In genomic region chr2:33304032-33304864, GRCh38 we compare ENCODE assay signal across 23 cellular contexts.
DNase-seq lines count a peak whose midpoint lies in the region; ATAC-seq and TF ChIP-seq lines count a peak whose summit lies in the region.
"Had no signal": no experiment of that assay in that cellular context is flagged by ENCODE, and none has a peak within 500 bp of the region (broad histone marks: within the 10 kb centered on the region; RNA-seq: fewer than 3 reads in every experiment).

No MANE protein-coding gene starts in this region.

- H3K9me3 Mint-ChIP-seq in stimulated activated naive CD8-positive, alpha-beta T cell treated with anti-CD3 and anti-CD28 coated beads, Interleukin-15, amount 100 ng/mL, for 72 hours, result no peaks in the 10 kb centered on the region
- H3K9me3 Mint-ChIP-seq: activated naive CD4-positive, alpha-beta T cell treated with anti-CD3 and anti-CD28 coated beads, Interleukin-2, amount 50 U/mL, for 72 hours; CD4-positive, alpha-beta T cell; dendritic cell treated with granulocyte-macrophage colony-stimulating factor and Interleukin-4, amounts not matched to agents 40 ng/mL and 50 ng/mL, for 4 days; HFFc6; memory B cell had no signal

- peaks cover 0 to 12% (median 0%) of the 10 kb centered on the region in 12 donors for H3K4me1 ChIP-seq in heart left ventricle
- no peaks in the 10 kb centered on the region; the same call in 1 of the 2 replicates for H3K4me1 ChIP-seq in Panc1 (ENCODE audit: control insufficient read depth, insufficient read depth, low read length)
- H3K4me1 ChIP-seq: uterus had no signal

- no peaks in the 10 kb centered on the region for H3K9me3 ChIP-seq in heart left ventricle
- H3K9me3 ChIP-seq in Panc1 (ENCODE audit: control insufficient read depth, insufficient read depth, low read depth, low read length), result no peaks in the 10 kb centered on the region
- H3K9me3 ChIP-seq: uterus had no signal

- no peaks in the 10 kb centered on the region for H3K27me3 ChIP-seq in heart left ventricle
- H3K27me3 ChIP-seq in Panc1 (ENCODE audit: control insufficient read depth, insufficient read depth, low read length), result no peaks in the 10 kb centered on the region
- H3K27me3 ChIP-seq: brain microvascular endothelial cell, uterus had no signal

- H3K4me3 Mint-ChIP-seq in stimulated activated naive CD8-positive, alpha-beta T cell treated with anti-CD3 and anti-CD28 coated beads, Interleukin-15, amount 100 ng/mL, for 72 hours, result no peak overlapping the region
- H3K4me3 Mint-ChIP-seq: CD4-positive, alpha-beta T cell; dendritic cell treated with granulocyte-macrophage colony-stimulating factor and Interleukin-4, amounts not matched to agents 40 ng/mL and 50 ng/mL, for 4 days; HFFc6; memory B cell had no signal

- no peaks in the 10 kb centered on the region for H3K27me3 Mint-ChIP-seq in stimulated activated naive CD8-positive, alpha-beta T cell treated with anti-CD3 and anti-CD28 coated beads, Interleukin-15, amount 100 ng/mL, for 72 hours
- H3K27me3 Mint-ChIP-seq: CD4-positive, alpha-beta T cell; dendritic cell treated with granulocyte-macrophage colony-stimulating factor and Interleukin-4, amounts not matched to agents 40 ng/mL and 50 ng/mL, for 4 days had no signal

- H3K36me3 ChIP-seq in heart left ventricle (peaks cover 0 to 74% (median 8%) of the 10 kb centered on the region in 9 donors), Panc1 (ENCODE audit: control insufficient read depth, insufficient read depth, low read length) (no peaks in the 10 kb centered on the region)
- H3K36me3 ChIP-seq: uterus had no signal

- DNase-seq in heart left ventricle (no peak), cardiac septum (ENCODE audit: low spot score) (no peak), Panc1 (ENCODE audit: low read depth, low spot score) (no peak), iPS-NIHi7 (ENCODE audit: extremely low spot score) (peak; percentile 25), foreskin melanocyte (no peak), SHP77 (lab: John Stamatoyannopoulos, UW) (no peak)
- DNase-seq in stimulated activated naive CD8-positive, alpha-beta T cell treated with anti-CD3 and anti-CD28 coated beads, Interleukin-15, amount 100 ng/mL, for 72 hours, result no peak
- DNase-seq: activated T-cell treated with anti-CD3 and anti-CD28 coated beads, Interleukin-2, amount 50 U/mL, for 48 hours; brain microvascular endothelial cell; CD4-positive, alpha-beta T cell; EL; HFFc6; NCI-H2029 treated with DMSO at 0.1 percent for 48 hours; NCI-H526 treated with DMSO at 0.1 percent for 48 hours; retina; stimulated activated naive CD8-positive, alpha-beta T cell treated with anti-CD3 and anti-CD28 coated beads, Interleukin-15, Interleukin-2, amounts not matched to agents 100 U/mL and 50 U/mL, for 24 hours; T-helper 1 cell; uterus had no signal

- no peak overlapping the region for H3K4me3 ChIP-seq in heart left ventricle
- no peak overlapping the region for H3K4me3 ChIP-seq in Panc1 (ENCODE audit: low read depth in 2 of 2, low read length in 2 of 2)
- H3K4me3 ChIP-seq: uterus had no signal

- no peak overlapping the region for H3K27ac Mint-ChIP-seq in stimulated activated naive CD8-positive, alpha-beta T cell treated with anti-CD3 and anti-CD28 coated beads, Interleukin-15, amount 100 ng/mL, for 72 hours
- H3K27ac Mint-ChIP-seq: activated naive CD4-positive, alpha-beta T cell treated with anti-CD3 and anti-CD28 coated beads, Interleukin-2, amount 50 U/mL, for 72 hours; CD4-positive, alpha-beta T cell; dendritic cell treated with granulocyte-macrophage colony-stimulating factor and Interleukin-4, amounts not matched to agents 40 ng/mL and 50 ng/mL, for 4 days; HFFc6; memory B cell had no signal

- POLR2A ChIA-PET in Panc1 (lab: Charles Lee), result no interaction called here

- H3K27ac ChIP-seq in heart left ventricle, result peak overlapping the region in 11 of 12 donors; percentile 21 to 62 (median 44)
- H3K27ac ChIP-seq in Panc1 (ENCODE audit: low read length), result no peak overlapping the region
- H3K27ac ChIP-seq: brain microvascular endothelial cell, RWPE1, uterus had no signal

- whole genome bisulfite sequencing in heart left ventricle, 4 donors, result 38 to 57% (median 53%) methylated on average over 10 of the region's 10 CpGs

- no peak for TF ChIP-seq CTCF in heart left ventricle (IDR thresholded peaks at IDR 0.05)
- TF ChIP-seq CTCF in Panc1 (IDR thresholded peaks at IDR 0.05), result no peak

- ATAC-seq in heart left ventricle, result peak; percentile 40 to 71 (median 52)
- 0 out of 2 replicates have a peak, but pooled peaks have one; percentile 58 for ATAC-seq in Panc1
- no peak for ATAC-seq in stimulated activated naive CD8-positive, alpha-beta T cell treated with anti-CD3 and anti-CD28 coated beads, Interleukin-15, amount 100 ng/mL, for 72 hours
- ATAC-seq in GM21723 (IDR thresholded peaks at IDR 0.05; ENCODE audit: unreplicated experiment), result no peak
- ATAC-seq: activated naive CD4-positive, alpha-beta T cell treated with anti-CD3 and anti-CD28 coated beads, Interleukin-2, amount 50 U/mL, for 72 hours; stimulated activated naive CD8-positive, alpha-beta T cell treated with anti-CD3 and anti-CD28 coated beads, Interleukin-15, Interleukin-2, amounts not matched to agents 100 U/mL and 50 U/mL, for 24 hours had no signal

- no TSS peak for BruUV-seq in Panc1 (replicated peaks; lab: Mats Ljungman, UMichigan)

- in situ Hi-C loops in Panc1 (cut with HindIII; ENCODE audit: low pct_unique_long_range_greater_than_20kb, low sequenced_read_pairs), result no loop called here

- no peaks in the 10 kb centered on the region for H3K4me1 Mint-ChIP-seq in stimulated activated naive CD8-positive, alpha-beta T cell treated with anti-CD3 and anti-CD28 coated beads, Interleukin-15, amount 100 ng/mL, for 72 hours

- CTCF ChIA-PET in Panc1 (lab: Charles Lee), result no interaction called here

- intact Hi-C loops in heart left ventricle (cut with DNase I), result no loop called here
- intact Hi-C loops in cardiac septum (cut with DNase I), result no loop called here
- intact Hi-C loops in Panc1 (cut with micrococcal nuclease; ENCODE audit: unreplicated experiment), result no loop called here

- TF ChIP-seq POLR2A in heart left ventricle (IDR thresholded peaks at IDR 0.05), result no peak

Comparison
In these comparisons a context has a peak if more than half of its experiments do, and no peak if none do; other contexts are left out.
1. ATAC-seq: peak in heart left ventricle (4 of 4) and Panc1 (single experiment); none in stimulated activated naive CD8-positive, alpha-beta T cell treated with anti-CD3 and anti-CD28 coated beads, Interleukin-15, amount 100 ng/mL, for 72 hours (single experiment) and GM21723 (single experiment).